ENCODE assay signal across 23 cellular contexts in the genomic region with DNA sequence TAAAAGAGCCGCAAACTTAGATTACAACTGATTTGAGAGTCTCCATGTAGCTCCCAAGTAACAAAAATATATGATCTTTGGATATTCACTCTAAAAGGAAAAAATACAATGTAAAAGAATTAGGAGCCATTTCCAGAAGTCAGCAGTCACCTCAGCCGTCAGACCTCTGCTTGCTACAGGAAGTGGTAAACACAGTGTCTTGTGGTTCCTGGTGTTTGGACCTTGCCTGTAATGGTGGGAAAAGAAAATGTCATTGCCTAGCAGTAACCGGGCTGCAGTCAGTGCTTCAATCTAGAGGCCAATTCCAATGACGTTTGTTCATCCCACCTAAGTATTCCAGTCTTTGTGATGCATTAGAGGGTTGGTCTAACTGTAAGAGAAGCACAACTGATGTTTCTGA. TPM values are rescaled to one million over a fixed set of nuclear protein-coding genes. Genes with fewer than 3 reads are reported as not detected.
A peak's percentile ranks its signal among the peaks of the same experiment; 100 is the strongest.
DNase-seq lines count a peak whose midpoint lies in the region; ATAC-seq and TF ChIP-seq lines count a peak whose summit lies in the region.
"Had no signal": no experiment of that assay in that cellular context is flagged by ENCODE, and none has a peak within 500 bp of the region (broad histone marks: within the 10 kb centered on the region; RNA-seq: fewer than 3 reads in every experiment).

No MANE protein-coding gene starts in this region.

- ATAC-seq in GM18502 (IDR thresholded peaks at IDR 0.05; ENCODE audit: poor library complexity, unreplicated experiment) (peak; percentile 60), GM18873 (IDR thresholded peaks at IDR 0.05; ENCODE audit: low FRiP score, unreplicated experiment) (no peak)
- peak; percentile 52 for ATAC-seq in activated naive CD8-positive, alpha-beta T cell treated with anti-CD3 and anti-CD28 coated beads, Interleukin-2, amount 50 U/mL, for 24 hours
- ATAC-seq: A549; CD8-positive, alpha-beta T cell; GM23338 had no signal

- 0 out of 2 replicates have a peak, but pooled peaks cover 4% of the 10 kb centered on the region for H3K9me3 ChIP-seq in BLaER1
- H3K9me3 ChIP-seq: A549 had no signal

- H3K27ac Mint-ChIP-seq in activated naive CD8-positive, alpha-beta T cell treated with anti-CD3 and anti-CD28 coated beads, Interleukin-2, amount 50 U/mL, for 24 hours = no peak overlapping the region
- H3K27ac Mint-ChIP-seq in mesothelial cell of epicardium = no peak overlapping the region
- H3K27ac Mint-ChIP-seq: CD8-positive, alpha-beta T cell; GM23338 had no signal

- no peak overlapping the region for H3K27ac ChIP-seq in BLaER1
- H3K27ac ChIP-seq: A549, HL-60 had no signal

- no peak overlapping the region for H3K9ac ChIP-seq in BLaER1

- no peaks in the 10 kb centered on the region for H3K36me3 ChIP-seq in BLaER1

- no peaks in the 10 kb centered on the region for H4K20me1 ChIP-seq in BLaER1

- peaks cover 2% of the 10 kb centered on the region for H3K4me1 Mint-ChIP-seq in activated naive CD8-positive, alpha-beta T cell treated with anti-CD3 and anti-CD28 coated beads, Interleukin-2, amount 50 U/mL, for 24 hours
- no peaks in the 10 kb centered on the region for H3K4me1 Mint-ChIP-seq in mesothelial cell of epicardium
- H3K4me1 Mint-ChIP-seq: GM23338 had no signal

- H3K4me2 ChIP-seq in BLaER1 = peak overlapping the region; percentile 45
- H3K4me2 ChIP-seq: A549, GM23338 had no signal

- H3K4me3 Mint-ChIP-seq in activated naive CD8-positive, alpha-beta T cell treated with anti-CD3 and anti-CD28 coated beads, Interleukin-2, amount 50 U/mL, for 24 hours = no peak overlapping the region
- no peak overlapping the region for H3K4me3 Mint-ChIP-seq in mesothelial cell of epicardium
- H3K4me3 Mint-ChIP-seq: CD8-positive, alpha-beta T cell; GM23338 had no signal

- DNase-seq in H4 (ENCODE audit: low spot score) (peak; percentile 11), D341Med (ENCODE audit: low spot score) (no peak), mesothelial cell of epicardium (ENCODE audit: low spot score in 2 of 2, unreplicated experiment in 2 of 2) (no peak)
- no peak for DNase-seq in activated naive CD8-positive, alpha-beta T cell treated with anti-CD3 and anti-CD28 coated beads, Interleukin-2, amount 50 U/mL, for 24 hours
- DNase-seq: Calu3; CD8-positive, alpha-beta T cell; DMS53; IMR-90; Karpas-422; NCI-H1092; NCI-H146; NCI-H2081 treated with DMSO at 0.1 percent for 48 hours; NCI-H446 treated with DMSO at 0.1 percent for 48 hours; NCI-H748 treated with DMSO at 0.1 percent for 48 hours; OCI-M1; Right ventricle myocardium superior had no signal

- TF ChIP-seq CTCF in mesothelial cell of epicardium (IDR thresholded peaks at IDR 0.05; ENCODE audit: unreplicated experiment) = no peak

- H3K4me3 ChIP-seq in BLaER1 = no peak overlapping the region
- H3K4me3 ChIP-seq: A549, GM23338 had no signal

- no peaks in the 10 kb centered on the region for H3K27me3 ChIP-seq in BLaER1

- no peaks in the 10 kb centered on the region for H3K9me3 Mint-ChIP-seq in activated naive CD8-positive, alpha-beta T cell treated with anti-CD3 and anti-CD28 coated beads, Interleukin-2, amount 50 U/mL, for 24 hours
- H3K9me3 Mint-ChIP-seq in mesothelial cell of epicardium = no peaks in the 10 kb centered on the region
- H3K9me3 Mint-ChIP-seq: CD8-positive, alpha-beta T cell; GM23338 had no signal

- no peaks in the 10 kb centered on the region for H3K27me3 Mint-ChIP-seq in activated naive CD8-positive, alpha-beta T cell treated with anti-CD3 and anti-CD28 coated beads, Interleukin-2, amount 50 U/mL, for 24 hours
- peaks cover 11% of the 10 kb centered on the region for H3K27me3 Mint-ChIP-seq in mesothelial cell of epicardium (ENCODE audit: low read depth)

- no peaks in the 10 kb centered on the region for H3K36me3 Mint-ChIP-seq in activated naive CD8-positive, alpha-beta T cell treated with anti-CD3 and anti-CD28 coated beads, Interleukin-2, amount 50 U/mL, for 24 hours (ENCODE audit: low read depth)
- no peaks in the 10 kb centered on the region for H3K36me3 Mint-ChIP-seq in mesothelial cell of epicardium
- H3K36me3 Mint-ChIP-seq: CD8-positive, alpha-beta T cell had no signal

- peaks cover 22% of the 10 kb centered on the region for H3K4me1 ChIP-seq in BLaER1
- H3K4me1 ChIP-seq: A549 had no signal

RNA-seq across cellular contexts. Expression of a gene that starts 28.9 kb away (rescaled TPM):
- total RNA-seq in H4 (2014; rRNA removed; shearing (Covaris generic)) = 0.04 TPM in 1 of 2 replicates, not detected in the other
- total RNA-seq in mesothelial cell of epicardium = not detected in 3 replicates
- total RNA-seq: CD8-positive, alpha-beta T cell; GM23338; IMR-90; MCF 10A; Right ventricle myocardium superior had no signal
